ENCODE assay signal across 1 cellular context in genomic region chr15:90388462-90389182, GRCh38.
TF ChIP-seq lines count a peak whose summit lies in the region.

No MANE protein-coding gene starts in this region.

TF ChIP-seq in GM12878, 131 proteins besides CTCF, POLR2A, EP300 and RAD21 (continued from another document):
- TF ChIP-seq, protein P1, sequence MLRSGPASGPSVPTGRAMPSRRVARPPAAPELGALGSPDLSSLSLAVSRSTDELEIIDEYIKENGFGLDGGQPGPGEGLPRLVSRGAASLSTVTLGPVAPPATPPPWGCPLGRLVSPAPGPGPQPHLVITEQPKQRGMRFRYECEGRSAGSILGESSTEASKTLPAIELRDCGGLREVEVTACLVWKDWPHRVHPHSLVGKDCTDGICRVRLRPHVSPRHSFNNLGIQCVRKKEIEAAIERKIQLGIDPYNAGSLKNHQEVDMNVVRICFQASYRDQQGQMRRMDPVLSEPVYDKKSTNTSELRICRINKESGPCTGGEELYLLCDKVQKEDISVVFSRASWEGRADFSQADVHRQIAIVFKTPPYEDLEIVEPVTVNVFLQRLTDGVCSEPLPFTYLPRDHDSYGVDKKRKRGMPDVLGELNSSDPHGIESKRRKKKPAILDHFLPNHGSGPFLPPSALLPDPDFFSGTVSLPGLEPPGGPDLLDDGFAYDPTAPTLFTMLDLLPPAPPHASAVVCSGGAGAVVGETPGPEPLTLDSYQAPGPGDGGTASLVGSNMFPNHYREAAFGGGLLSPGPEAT (IDR thresholded peaks at IDR 0.05; ENCODE audit: low read depth): 0 out of 2 replicates have a peak, but pooled peaks have one; percentile 19
- TF ChIP-seq NFXL1 (IDR thresholded peaks at IDR 0.05; ENCODE audit: borderline replicate concordance): no peak
- TF ChIP-seq RCOR1 (conservative IDR thresholded peaks at IDR 0.05; ENCODE audit: low read depth, low read length): no peak
- TF ChIP-seq NR2F1 (conservative IDR thresholded peaks at IDR 0.05): 0 out of 2 replicates have a peak, but pooled peaks have one; percentile 26
- no peak for TF ChIP-seq ZSCAN29 (IDR thresholded peaks at IDR 0.05)
- TF ChIP-seq SREBF2 (IDR thresholded peaks at IDR 0.05; ENCODE audit: low read length): no peak
- TF ChIP-seq EED (IDR thresholded peaks at IDR 0.05; ENCODE audit: low read depth): no peak
- no peak for TF ChIP-seq STAT3 (IDR thresholded peaks at IDR 0.05; ENCODE audit: low read depth, low read length)
- no peak for TF ChIP-seq STAT1 (conservative IDR thresholded peaks at IDR 0.05)
- TF ChIP-seq YY1 (IDR thresholded peaks at IDR 0.05; ENCODE audit: low read depth, low read length): no peak
- TF ChIP-seq, protein P2, sequence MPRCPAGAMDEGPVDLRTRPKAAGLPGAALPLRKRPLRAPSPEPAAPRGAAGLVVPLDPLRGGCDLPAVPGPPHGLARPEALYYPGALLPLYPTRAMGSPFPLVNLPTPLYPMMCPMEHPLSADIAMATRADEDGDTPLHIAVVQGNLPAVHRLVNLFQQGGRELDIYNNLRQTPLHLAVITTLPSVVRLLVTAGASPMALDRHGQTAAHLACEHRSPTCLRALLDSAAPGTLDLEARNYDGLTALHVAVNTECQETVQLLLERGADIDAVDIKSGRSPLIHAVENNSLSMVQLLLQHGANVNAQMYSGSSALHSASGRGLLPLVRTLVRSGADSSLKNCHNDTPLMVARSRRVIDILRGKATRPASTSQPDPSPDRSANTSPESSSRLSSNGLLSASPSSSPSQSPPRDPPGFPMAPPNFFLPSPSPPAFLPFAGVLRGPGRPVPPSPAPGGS (IDR thresholded peaks at IDR 0.05; ENCODE audit: borderline replicate concordance, insufficient read depth, low read depth, low read length, poor library complexity, severe bottlenecking): no peak
- no peak for TF ChIP-seq FOXK2 (IDR thresholded peaks at IDR 0.05)
- no peak for TF ChIP-seq MYB (IDR thresholded peaks at IDR 0.05; ENCODE audit: borderline replicate concordance, low read depth, low read length)
- no peak for TF ChIP-seq POLR2AphosphoS2 (IDR thresholded peaks at IDR 0.05; ENCODE audit: low read depth, low read length)
- TF ChIP-seq, protein P3, sequence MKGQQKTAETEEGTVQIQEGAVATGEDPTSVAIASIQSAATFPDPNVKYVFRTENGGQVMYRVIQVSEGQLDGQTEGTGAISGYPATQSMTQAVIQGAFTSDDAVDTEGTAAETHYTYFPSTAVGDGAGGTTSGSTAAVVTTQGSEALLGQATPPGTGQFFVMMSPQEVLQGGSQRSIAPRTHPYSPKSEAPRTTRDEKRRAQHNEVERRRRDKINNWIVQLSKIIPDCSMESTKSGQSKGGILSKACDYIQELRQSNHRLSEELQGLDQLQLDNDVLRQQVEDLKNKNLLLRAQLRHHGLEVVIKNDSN (IDR thresholded peaks at IDR 0.05; ENCODE audit: borderline replicate concordance, extremely low read length, insufficient read depth, low read depth, low read length): no peak
- TF ChIP-seq, protein P4, sequence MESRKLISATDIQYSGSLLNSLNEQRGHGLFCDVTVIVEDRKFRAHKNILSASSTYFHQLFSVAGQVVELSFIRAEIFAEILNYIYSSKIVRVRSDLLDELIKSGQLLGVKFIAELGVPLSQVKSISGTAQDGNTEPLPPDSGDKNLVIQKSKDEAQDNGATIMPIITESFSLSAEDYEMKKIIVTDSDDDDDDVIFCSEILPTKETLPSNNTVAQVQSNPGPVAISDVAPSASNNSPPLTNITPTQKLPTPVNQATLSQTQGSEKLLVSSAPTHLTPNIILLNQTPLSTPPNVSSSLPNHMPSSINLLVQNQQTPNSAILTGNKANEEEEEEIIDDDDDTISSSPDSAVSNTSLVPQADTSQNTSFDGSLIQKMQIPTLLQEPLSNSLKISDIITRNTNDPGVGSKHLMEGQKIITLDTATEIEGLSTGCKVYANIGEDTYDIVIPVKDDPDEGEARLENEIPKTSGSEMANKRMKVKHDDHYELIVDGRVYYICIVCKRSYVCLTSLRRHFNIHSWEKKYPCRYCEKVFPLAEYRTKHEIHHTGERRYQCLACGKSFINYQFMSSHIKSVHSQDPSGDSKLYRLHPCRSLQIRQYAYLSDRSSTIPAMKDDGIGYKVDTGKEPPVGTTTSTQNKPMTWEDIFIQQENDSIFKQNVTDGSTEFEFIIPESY (IDR thresholded peaks at IDR 0.05): no peak
- no peak for TF ChIP-seq HCFC1 (IDR thresholded peaks at IDR 0.05; ENCODE audit: low read length)
- TF ChIP-seq HDAC2 (IDR thresholded peaks at IDR 0.05): no peak
- 0 out of 2 replicates have a peak, but pooled peaks have one; percentile 7 for TF ChIP-seq CBX5 (IDR thresholded peaks at IDR 0.05; ENCODE audit: low read depth)
- TF ChIP-seq FOXM1 (IDR thresholded peaks at IDR 0.05; ENCODE audit: low read depth, low read length): no peak
- 0 out of 2 replicates have a peak, but pooled peaks have one; percentile 48 for TF ChIP-seq ZNF217 (IDR thresholded peaks at IDR 0.05)
- peak in 1 of 2 experiments; percentile 41; a peak in 1 of 4 replicates for TF ChIP-seq IKZF2 (IDR thresholded peaks at IDR 0.05)
- TF ChIP-seq SMAD1 (IDR thresholded peaks at IDR 0.05; ENCODE audit: low read depth, partially characterized antibody): no peak
- no peak for TF ChIP-seq CREB1 (IDR thresholded peaks at IDR 0.05; ENCODE audit: low read depth)
- TF ChIP-seq KDM1A (IDR thresholded peaks at IDR 0.05; ENCODE audit: borderline replicate concordance): no peak
- TF ChIP-seq CBFB (IDR thresholded peaks at IDR 0.05; ENCODE audit: low read depth): no peak
- TF ChIP-seq JUND (IDR thresholded peaks at IDR 0.05; ENCODE audit: low read depth, low read length): no peak
- TF ChIP-seq BCL11A (IDR thresholded peaks at IDR 0.05; ENCODE audit: low read depth, low read length): no peak
- no peak for TF ChIP-seq RBBP5 (conservative IDR thresholded peaks at IDR 0.05)
- no peak for TF ChIP-seq SREBF1 (IDR thresholded peaks at IDR 0.05; ENCODE audit: low read length)
- TF ChIP-seq, protein P5, sequence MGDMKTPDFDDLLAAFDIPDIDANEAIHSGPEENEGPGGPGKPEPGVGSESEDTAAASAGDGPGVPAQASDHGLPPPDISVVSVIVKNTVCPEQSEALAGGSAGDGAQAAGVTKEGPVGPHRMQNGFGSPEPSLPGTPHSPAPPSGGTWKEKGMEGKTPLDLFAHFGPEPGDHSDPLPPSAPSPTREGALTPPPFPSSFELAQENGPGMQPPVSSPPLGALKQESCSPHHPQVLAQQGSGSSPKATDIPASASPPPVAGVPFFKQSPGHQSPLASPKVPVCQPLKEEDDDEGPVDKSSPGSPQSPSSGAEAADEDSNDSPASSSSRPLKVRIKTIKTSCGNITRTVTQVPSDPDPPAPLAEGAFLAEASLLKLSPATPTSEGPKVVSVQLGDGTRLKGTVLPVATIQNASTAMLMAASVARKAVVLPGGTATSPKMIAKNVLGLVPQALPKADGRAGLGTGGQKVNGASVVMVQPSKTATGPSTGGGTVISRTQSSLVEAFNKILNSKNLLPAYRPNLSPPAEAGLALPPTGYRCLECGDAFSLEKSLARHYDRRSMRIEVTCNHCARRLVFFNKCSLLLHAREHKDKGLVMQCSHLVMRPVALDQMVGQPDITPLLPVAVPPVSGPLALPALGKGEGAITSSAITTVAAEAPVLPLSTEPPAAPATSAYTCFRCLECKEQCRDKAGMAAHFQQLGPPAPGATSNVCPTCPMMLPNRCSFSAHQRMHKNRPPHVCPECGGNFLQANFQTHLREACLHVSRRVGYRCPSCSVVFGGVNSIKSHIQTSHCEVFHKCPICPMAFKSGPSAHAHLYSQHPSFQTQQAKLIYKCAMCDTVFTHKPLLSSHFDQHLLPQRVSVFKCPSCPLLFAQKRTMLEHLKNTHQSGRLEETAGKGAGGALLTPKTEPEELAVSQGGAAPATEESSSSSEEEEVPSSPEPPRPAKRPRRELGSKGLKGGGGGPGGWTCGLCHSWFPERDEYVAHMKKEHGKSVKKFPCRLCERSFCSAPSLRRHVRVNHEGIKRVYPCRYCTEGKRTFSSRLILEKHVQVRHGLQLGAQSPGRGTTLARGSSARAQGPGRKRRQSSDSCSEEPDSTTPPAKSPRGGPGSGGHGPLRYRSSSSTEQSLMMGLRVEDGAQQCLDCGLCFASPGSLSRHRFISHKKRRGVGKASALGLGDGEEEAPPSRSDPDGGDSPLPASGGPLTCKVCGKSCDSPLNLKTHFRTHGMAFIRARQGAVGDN (IDR thresholded peaks at IDR 0.05): no peak
- TF ChIP-seq ATF2 (IDR thresholded peaks at IDR 0.05; ENCODE audit: low read length): no peak
- no peak for TF ChIP-seq IRF3 (IDR thresholded peaks at IDR 0.05)
- TF ChIP-seq IKZF1 (conservative IDR thresholded peaks at IDR 0.05): peak; percentile 50; the same call in 1 of the 2 replicates
- no peak for TF ChIP-seq PAX5 (IDR thresholded peaks at IDR 0.05; ENCODE audit: borderline replicate concordance, low read depth, low read length)
- no peak for TF ChIP-seq MXI1 (IDR thresholded peaks at IDR 0.05; ENCODE audit: low read depth, low read length)
- TF ChIP-seq, protein P6, sequence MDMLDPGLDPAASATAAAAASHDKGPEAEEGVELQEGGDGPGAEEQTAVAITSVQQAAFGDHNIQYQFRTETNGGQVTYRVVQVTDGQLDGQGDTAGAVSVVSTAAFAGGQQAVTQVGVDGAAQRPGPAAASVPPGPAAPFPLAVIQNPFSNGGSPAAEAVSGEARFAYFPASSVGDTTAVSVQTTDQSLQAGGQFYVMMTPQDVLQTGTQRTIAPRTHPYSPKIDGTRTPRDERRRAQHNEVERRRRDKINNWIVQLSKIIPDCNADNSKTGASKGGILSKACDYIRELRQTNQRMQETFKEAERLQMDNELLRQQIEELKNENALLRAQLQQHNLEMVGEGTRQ (IDR thresholded peaks at IDR 0.05; ENCODE audit: borderline replicate concordance, low read depth, low read length): no peak
- TF ChIP-seq DPF2 (IDR thresholded peaks at IDR 0.05): no peak; the same call in 1 of the 2 replicates
- no peak for TF ChIP-seq KAT2A (conservative IDR thresholded peaks at IDR 0.05; ENCODE audit: control insufficient read depth, low read depth, low read length)
- no peak for TF ChIP-seq ETV6 (conservative IDR thresholded peaks at IDR 0.05 in 1 of 2, IDR thresholded peaks at IDR 0.05 in 1 of 2; ENCODE audit: borderline replicate concordance in 1 of 2, low read depth in 1 of 2)
- no peak for TF ChIP-seq TCF12 (IDR thresholded peaks at IDR 0.05; ENCODE audit: low read depth, low read length)
- 0 out of 4 replicates have a peak, but pooled peaks of 1 of the 2 experiments have one; percentile 8 for TF ChIP-seq BHLHE40 (IDR thresholded peaks at IDR 0.05; ENCODE audit: borderline replicate concordance in 1 of 2, low read depth in 2 of 2, low read length in 1 of 2)
- peak; percentile 86 for TF ChIP-seq SPI1 (IDR thresholded peaks at IDR 0.05; ENCODE audit: borderline replicate concordance, insufficient read depth, low read depth, low read length)
- TF ChIP-seq SMAD5 (IDR thresholded peaks at IDR 0.05; ENCODE audit: low read depth): 0 out of 2 replicates have a peak, but pooled peaks have one; percentile 7
- TF ChIP-seq SUPT20H (IDR thresholded peaks at IDR 0.05; ENCODE audit: borderline replicate concordance, control insufficient read depth, low read depth, low read length): no peak
- TF ChIP-seq MEF2B (IDR thresholded peaks at IDR 0.05; ENCODE audit: partially characterized antibody, poor library complexity, severe bottlenecking): no peak
- peak; percentile 72 for TF ChIP-seq GATAD2B (conservative IDR thresholded peaks at IDR 0.05; ENCODE audit: low read depth)
- TF ChIP-seq, protein P7, sequence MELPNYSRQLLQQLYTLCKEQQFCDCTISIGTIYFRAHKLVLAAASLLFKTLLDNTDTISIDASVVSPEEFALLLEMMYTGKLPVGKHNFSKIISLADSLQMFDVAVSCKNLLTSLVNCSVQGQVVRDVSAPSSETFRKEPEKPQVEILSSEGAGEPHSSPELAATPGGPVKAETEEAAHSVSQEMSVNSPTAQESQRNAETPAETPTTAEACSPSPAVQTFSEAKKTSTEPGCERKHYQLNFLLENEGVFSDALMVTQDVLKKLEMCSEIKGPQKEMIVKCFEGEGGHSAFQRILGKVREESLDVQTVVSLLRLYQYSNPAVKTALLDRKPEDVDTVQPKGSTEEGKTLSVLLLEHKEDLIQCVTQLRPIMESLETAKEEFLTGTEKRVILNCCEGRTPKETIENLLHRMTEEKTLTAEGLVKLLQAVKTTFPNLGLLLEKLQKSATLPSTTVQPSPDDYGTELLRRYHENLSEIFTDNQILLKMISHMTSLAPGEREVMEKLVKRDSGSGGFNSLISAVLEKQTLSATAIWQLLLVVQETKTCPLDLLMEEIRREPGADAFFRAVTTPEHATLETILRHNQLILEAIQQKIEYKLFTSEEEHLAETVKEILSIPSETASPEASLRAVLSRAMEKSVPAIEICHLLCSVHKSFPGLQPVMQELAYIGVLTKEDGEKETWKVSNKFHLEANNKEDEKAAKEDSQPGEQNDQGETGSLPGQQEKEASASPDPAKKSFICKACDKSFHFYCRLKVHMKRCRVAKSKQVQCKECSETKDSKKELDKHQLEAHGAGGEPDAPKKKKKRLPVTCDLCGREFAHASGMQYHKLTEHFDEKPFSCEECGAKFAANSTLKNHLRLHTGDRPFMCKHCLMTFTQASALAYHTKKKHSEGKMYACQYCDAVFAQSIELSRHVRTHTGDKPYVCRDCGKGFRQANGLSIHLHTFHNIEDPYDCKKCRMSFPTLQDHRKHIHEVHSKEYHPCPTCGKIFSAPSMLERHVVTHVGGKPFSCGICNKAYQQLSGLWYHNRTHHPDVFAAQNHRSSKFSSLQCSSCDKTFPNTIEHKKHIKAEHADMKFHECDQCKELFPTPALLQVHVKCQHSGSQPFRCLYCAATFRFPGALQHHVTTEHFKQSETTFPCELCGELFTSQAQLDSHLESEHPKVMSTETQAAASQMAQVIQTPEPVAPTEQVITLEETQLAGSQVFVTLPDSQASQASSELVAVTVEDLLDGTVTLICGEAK (IDR thresholded peaks at IDR 0.05; ENCODE audit: borderline replicate concordance): no peak
- no peak for TF ChIP-seq ESRRA (IDR thresholded peaks at IDR 0.05; ENCODE audit: low read length)
- no peak for TF ChIP-seq MTA3 (IDR thresholded peaks at IDR 0.05; ENCODE audit: borderline replicate concordance, low read length)
- no peak for TF ChIP-seq ZBED1 (IDR thresholded peaks at IDR 0.05; ENCODE audit: borderline replicate concordance)
